ENCODE assay signal across 18 cellular contexts in genomic region chr6:154491567-154492470, GRCh38. TPM values are rescaled to one million over a fixed set of nuclear protein-coding genes. Genes with fewer than 3 reads are reported as not detected.
A peak's percentile ranks its signal among the peaks of the same experiment; 100 is the strongest.
DNase-seq lines count a peak whose midpoint lies in the region; ATAC-seq, FAIRE-seq and TF ChIP-seq lines count a peak whose summit lies in the region.
"Had no signal": no experiment of that assay in that cellular context is flagged by ENCODE, and none has a peak within 500 bp of the region (broad histone marks: within the 10 kb centered on the region; RNA-seq: fewer than 3 reads in every experiment).

No MANE protein-coding gene starts in this region.

- in situ Hi-C loops in HepG2 (cut with HindIII; ENCODE audit: extremely low pct_ligation_motif_present, low pct_unique_long_range_greater_than_20kb) = no loop called here

- peaks cover 94% of the 10 kb centered on the region for H3K79me2 ChIP-seq in HepG2 (ENCODE audit: insufficient read depth, low read length)

- POLR2A ChIA-PET in HepG2 (lab: Yijun Ruan, JAX) = interaction anchor here (2.7 kb wide), 1 partner anchor 19 kb away, joined by 8 read pairs; the partner anchor contains the start of gene CNKSR3

- peaks cover 42% of the 10 kb centered on the region for H3K4me1 ChIP-seq in HepG2 (ENCODE audit: insufficient read depth, low read length)
- no peaks in the 10 kb centered on the region for H3K4me1 ChIP-seq in foreskin keratinocyte

- H4K20me1 ChIP-seq in HepG2 (ENCODE audit: insufficient read depth, low read length) = peaks cover 31% of the 10 kb centered on the region

- BruUV-seq in HepG2 (replicated peaks; lab: Mats Ljungman, UMichigan) = no TSS peak

- TF ChIP-seq CTCF in HepG2 (CRISPR knock-in tag; IDR thresholded peaks at IDR 0.05) (no peak), foreskin keratinocyte (conservative IDR thresholded peaks at IDR 0.05) (no peak)

- H3K27me3 ChIP-seq in HepG2 (ENCODE audit: control insufficient read depth in 1 of 2, insufficient read depth in 2 of 2, low read length in 2 of 2) (no peaks in the 10 kb centered on the region), foreskin keratinocyte (no peaks in the 10 kb centered on the region)

- H3K4me2 ChIP-seq in HepG2 (ENCODE audit: low read depth, low read length) = no peak overlapping the region

- peaks cover 6 to 32% of the 10 kb centered on the region in 2 experiments for H3K36me3 ChIP-seq in HepG2 (replicated peaks in 1 of 2; ENCODE audit: control insufficient read depth in 1 of 2, insufficient read depth in 2 of 2, low read length in 2 of 2)

- FAIRE-seq in HepG2 (lab: Jason Lieb, UNC) = no peak
- FAIRE-seq: D721Med had no signal

- no peak for TF ChIP-seq POLR2A in HepG2 (IDR thresholded peaks at IDR 0.05; ENCODE audit: insufficient read depth in 1 of 2, low read depth in 2 of 2, low read length in 2 of 2)

- no peak overlapping the region for H3K9ac ChIP-seq in HepG2 (ENCODE audit: insufficient read depth, low read depth, low read length)

- CTCF ChIA-PET in HepG2 (lab: Yijun Ruan, JAX; ENCODE audit: low intra/inter-chr PET ratio, low total read pairs) = no interaction called here

- 92% methylated on average over 5 of the region's 5 CpGs for WGBS in HepG2 (ENCODE audit: low lambda C conversion rate)

- H3K9me3 ChIP-seq in HepG2 (ENCODE audit: low read length) = no peaks in the 10 kb centered on the region

- peak; percentile 38 for DNase-seq in GM03348 (ENCODE audit: low spot score)
- DNase-seq in NCI-H2196 treated with DMSO at 0.1 percent for 48 hours (lab: John Stamatoyannopoulos, UW; ENCODE audit: unreplicated experiment) = peak; percentile 54
- no peak for DNase-seq in HepG2 (ENCODE audit: low spot score)
- no peak for DNase-seq in midbrain (lab: John Stamatoyannopoulos, UW)
- no peak for DNase-seq in foreskin keratinocyte
- DNase-seq: activated CD4-positive, alpha-beta T cell treated with anti-CD3 and anti-CD28 coated beads, Interleukin-2, amount 50 U/mL, for 4 hours; activated naive CD8-positive, alpha-beta T cell treated with anti-CD3 and anti-CD28 coated beads for 36 hours; activated T-cell treated with anti-CD3 and anti-CD28 coated beads, Interleukin-2, amount 50 U/mL, for 4 hours; NCI-H1092 treated with DMSO at 0.1 percent for 48 hours; NCI-H524; stimulated activated CD4-positive, alpha-beta T cell treated with anti-CD3 and anti-CD28 coated beads, Interleukin-15, amount 100 ng/mL, for 24 hours; stimulated activated naive CD8-positive, alpha-beta T cell treated with anti-CD3 and anti-CD28 coated beads, Interleukin-15, amount 100 ng/mL, for 72 hours had no signal

- H3K27ac ChIP-seq in HepG2 (ENCODE audit: extremely low read length, insufficient read depth, low read length) = no peak overlapping the region
- no peak overlapping the region for H3K27ac ChIP-seq in foreskin keratinocyte

- H3K4me3 ChIP-seq in HepG2 (replicated peaks in 1 of 3; ENCODE audit: insufficient read depth in 1 of 3, low read depth in 2 of 3, low read length in 3 of 3) = no peak overlapping the region
- H3K4me3 ChIP-seq: lung had no signal

- peak; percentile 74 for ATAC-seq in HG02759 (IDR thresholded peaks at IDR 0.05; ENCODE audit: unreplicated experiment)
- no peak for ATAC-seq in HepG2
- ATAC-seq in HG03460 (IDR thresholded peaks at IDR 0.05; ENCODE audit: unreplicated experiment) = no peak
- no peak for ATAC-seq in GM18498 (IDR thresholded peaks at IDR 0.05; ENCODE audit: unreplicated experiment)
- no peak for ATAC-seq in foreskin keratinocyte
- ATAC-seq: activated T-cell treated with anti-CD3 and anti-CD28 coated beads, Interleukin-2, amount 50 U/mL, for 4 hours; natural killer cell treated with Interleukin-12 subunit alpha and Interleukin-12 subunit beta and Interleukin-15 and Interleukin-18, amount 100 ng/mL, for 72 hours; stimulated activated naive CD8-positive, alpha-beta T cell treated with anti-CD3 and anti-CD28 coated beads, Interleukin-15, amount 100 ng/mL, for 72 hours had no signal

- intact Hi-C loops in HepG2 (cut with micrococcal nuclease; ENCODE audit: unreplicated experiment) = no loop called here

- no peak for TF ChIP-seq RAD21 in HepG2 (CRISPR knock-in tag; IDR thresholded peaks at IDR 0.05)

- no peak overlapping the region for H2AFZ ChIP-seq in HepG2 (ENCODE audit: low read length)

- TF ChIP-seq EP300 in HepG2 (IDR thresholded peaks at IDR 0.05; ENCODE audit: low read depth in 2 of 2, low read length in 2 of 2) (no peak), HepG2 (CRISPR knock-in tag; IDR thresholded peaks at IDR 0.05; ENCODE audit: borderline replicate concordance) (no peak)

TF ChIP-seq in HepG2, 621 proteins besides CTCF, POLR2A, EP300 and RAD21:
- TF ChIP-seq SOX13 (IDR thresholded peaks at IDR 0.05) (no peak), SOX13 (CRISPR knock-in tag; conservative IDR thresholded peaks at IDR 0.05 in 1 of 2, IDR thresholded peaks at IDR 0.05 in 1 of 2) (peak in 1 of 2 experiments; percentile 16; a peak in 1 of 4 replicates), AGO2 (optimal IDR thresholded peaks at IDR 0.05; ENCODE audit: low read depth, low read length) (no peak), CEBPB (IDR thresholded peaks at IDR 0.05; ENCODE audit: borderline replicate concordance, low read depth, low read length) (peak; percentile 57; the same call in 1 of the 2 replicates), CEBPG (CRISPR knock-in tag; IDR thresholded peaks at IDR 0.05) (peak; percentile 45; the same call in 1 of the 2 replicates)

RNA-seq across cellular contexts. Expression of gene CNKSR3, which starts 18.7 kb away (rescaled TPM):
- total RNA-seq in HepG2 (2016; rRNA removed; fragmentation: Illumina TruSeq; extraction: Trizol) (38.3 and 38.6 TPM in 2 replicates), foreskin keratinocyte (2.4 and 3.2 TPM in 2 replicates)
- 18.4 and 19.1 TPM in 2 replicates for total RNA-seq in HepG2 (2016; cell fraction: cytosol; rRNA removed; fragmentation: Illumina TruSeq; extraction: Trizol; ENCODE audit: low read depth)
- 32.0 and 35.6 TPM in 2 replicates for total RNA-seq in HepG2 (2016; cell fraction: insoluble cytoplasmic fraction; rRNA removed; fragmentation: Illumina TruSeq; extraction: Trizol)
- total RNA-seq in HepG2 (2016; cell fraction: membrane; rRNA removed; fragmentation: Illumina TruSeq; extraction: Trizol) = 26.6 and 26.7 TPM in 2 replicates
- total RNA-seq in HepG2 (2016; cell fraction: nucleus; rRNA removed; fragmentation: Illumina TruSeq; extraction: Trizol) = 20.9 and 24.2 TPM in 2 replicates
- polyA plus RNA-seq in HepG2 (2011; rRNA removed) (9.2 and 9.8 TPM in 2 replicates), foreskin keratinocyte (1.1 and 1.4 TPM in 2 replicates)
- 6.3 and 7.8 TPM in 2 replicates for polyA plus RNA-seq in HepG2 (2011; cell fraction: cytosol; rRNA removed)
- polyA plus RNA-seq in HepG2 (2011; cell fraction: nucleus; rRNA removed) = 8.2 and 9.9 TPM in 2 replicates
- 26.2 and 28.1 TPM in 2 replicates for polyA plus RNA-seq in HepG2 (2012)
- polyA plus RNA-seq in HepG2 (2016; cell fraction: cytosol; fragmentation: Illumina TruSeq; extraction: Trizol; ENCODE audit: low read depth) = 2.8 and 4.0 TPM in 2 replicates
- 31.5 and 36.8 TPM in 2 replicates for polyA plus RNA-seq in HepG2 (2016; cell fraction: insoluble cytoplasmic fraction; fragmentation: Illumina TruSeq; extraction: Trizol; ENCODE audit: low read depth)
- polyA plus RNA-seq in HepG2 (2016; cell fraction: membrane; fragmentation: Illumina TruSeq; extraction: Trizol; ENCODE audit: low read depth) = 12.5 and 12.6 TPM in 2 replicates
- polyA plus RNA-seq in HepG2 (2016; cell fraction: nucleus; fragmentation: Illumina TruSeq; extraction: Trizol; ENCODE audit: insufficient read depth, low read depth) = 27.9 and 29.1 TPM in 2 replicates
- 1.5 and 15.6 TPM in 2 replicates for polyA minus RNA-seq in HepG2 (2011; rRNA and poly(A)+ RNA removed; ENCODE audit: low replicate concordance)
- 9.9 TPM in 2 replicates for polyA minus RNA-seq in HepG2 (2011; cell fraction: cytosol; rRNA and poly(A)+ RNA removed)
- polyA minus RNA-seq in HepG2 (2011; cell fraction: nucleus; rRNA and poly(A)+ RNA removed) = 17.1 and 21.3 TPM in 2 replicates

Comparison
In these comparisons a context has a peak if more than half of its experiments do, and no peak if none do; other contexts are left out.
1. DNase-seq: peak in GM03348 (single experiment) and NCI-H2196 treated with DMSO at 0.1 percent for 48 hours (single experiment); none in HepG2 (single experiment), midbrain (single experiment) and foreskin keratinocyte (0 of 2).